In the genomic region with DNA sequence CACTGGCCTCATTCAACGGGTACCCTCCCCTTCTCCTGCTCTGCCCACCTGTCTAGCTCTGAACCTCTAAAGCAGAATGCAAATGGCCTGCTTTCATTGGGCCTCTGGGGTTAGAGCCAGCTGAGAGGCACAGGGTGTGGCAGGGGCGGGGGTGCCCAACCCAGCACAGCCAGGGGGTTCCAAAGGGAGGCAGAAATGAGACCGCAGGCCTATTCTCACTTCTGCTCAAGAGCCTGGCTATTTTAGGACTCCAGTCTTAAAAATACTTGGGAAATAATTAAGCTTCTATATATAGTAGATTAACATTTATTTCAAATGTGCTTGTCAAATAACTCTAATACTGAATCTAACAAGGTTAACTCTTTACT, we compare ENCODE assay signal across 16 cellular contexts. TPM values are rescaled to one million over a fixed set of nuclear protein-coding genes. Genes with fewer than 3 reads are reported as not detected.
DNase-seq lines count a peak whose midpoint lies in the region; ATAC-seq and TF ChIP-seq lines count a peak whose summit lies in the region.
"Had no signal": no experiment of that assay in that cellular context is flagged by ENCODE, and none has a peak within 500 bp of the region (broad histone marks: within the 10 kb centered on the region; RNA-seq: fewer than 3 reads in every experiment).

No MANE protein-coding gene starts in this region.

- H3F3A ChIP-seq in MM.1S (ENCODE audit: insufficient read depth, low read length), result peaks cover 24% of the 10 kb centered on the region
- peaks cover 24% of the 10 kb centered on the region for H3F3A ChIP-seq in SU-DHL-6 (ENCODE audit: insufficient read depth)

- H3K27ac ChIP-seq in MM.1S (ENCODE audit: low read length) (no peak overlapping the region; the same call in 1 of the 2 replicates), SU-DHL-6 (ENCODE audit: low read depth, low read length) (peak overlapping the region; percentile 87), foreskin keratinocyte (no peak overlapping the region)
- H3K27ac ChIP-seq: thoracic aorta had no signal

- H3K9me3 ChIP-seq in MM.1S (replicated peaks; ENCODE audit: insufficient read depth, low read length), result no peaks in the 10 kb centered on the region
- H3K9me3 ChIP-seq in SU-DHL-6 (ENCODE audit: insufficient read depth, low read length), result no peaks in the 10 kb centered on the region
- H3K9me3 ChIP-seq in mucosa of descending colon, result no peaks in the 10 kb centered on the region
- H3K9me3 ChIP-seq: thoracic aorta had no signal

- H4K20me1 ChIP-seq in MM.1S (ENCODE audit: insufficient read depth, low read length) (peaks cover 13% of the 10 kb centered on the region), SU-DHL-6 (ENCODE audit: low read depth, low read length) (no peaks in the 10 kb centered on the region)

- peak overlapping the region; percentile 38; the same call in 1 of the 2 replicates for H3K4me2 ChIP-seq in MM.1S (ENCODE audit: low read depth, low read length)
- peak overlapping the region; percentile 59 for H3K4me2 ChIP-seq in SU-DHL-6 (ENCODE audit: low read depth, low read length, poor library complexity, severe bottlenecking)

- TF ChIP-seq CTCF in MM.1S (IDR thresholded peaks at IDR 0.05; ENCODE audit: low read length) (no peak), SU-DHL-6 (IDR thresholded peaks at IDR 0.05; ENCODE audit: insufficient read depth, low read length, poor library complexity, severe bottlenecking) (no peak), mucosa of descending colon (IDR thresholded peaks at IDR 0.05) (no peak), foreskin keratinocyte (conservative IDR thresholded peaks at IDR 0.05) (no peak), foreskin fibroblast (IDR thresholded peaks at IDR 0.05; ENCODE audit: low read depth, low read length) (no peak)

- ATAC-seq in GM18907 (IDR thresholded peaks at IDR 0.05; ENCODE audit: unreplicated experiment), result peak; percentile 41
- ATAC-seq in mucosa of descending colon, result peak; percentile 68
- no peak for ATAC-seq in foreskin keratinocyte
- no peak for ATAC-seq in HG02973 (IDR thresholded peaks at IDR 0.05; ENCODE audit: unreplicated experiment)
- ATAC-seq: natural killer cell treated with Interleukin-12 subunit alpha and Interleukin-12 subunit beta and Interleukin-15 and Interleukin-18, amount 100 ng/mL, for 72 hours; SK-N-SH treated with all-trans-retinoic acid at 6 μM for 48 hours had no signal

- no peak overlapping the region for H3K9ac ChIP-seq in MM.1S (ENCODE audit: low read length)
- H3K9ac ChIP-seq in SU-DHL-6 (ENCODE audit: low read length), result peak overlapping the region; percentile 44

- H3K4me3 ChIP-seq in MM.1S (ENCODE audit: low read length) (no peak overlapping the region), SU-DHL-6 (ENCODE audit: insufficient read depth, low read length, poor library complexity, severe bottlenecking) (no peak overlapping the region), mucosa of descending colon (no peak overlapping the region), foreskin fibroblast (ENCODE audit: low read depth in 1 of 2, low read length in 2 of 2) (no peak overlapping the region)
- H3K4me3 ChIP-seq: thoracic aorta had no signal

- intact Hi-C loops in mucosa of descending colon (cut with DNase I, micrococcal nuclease), result no loop called here

- DNase-seq in MM.1S (peak; percentile 41), mucosa of descending colon (peak in 2 of 3 donors; percentile 20 to 45), foreskin keratinocyte (no peak), SKM-1 (lab: John Stamatoyannopoulos, UW; ENCODE audit: unreplicated experiment) (no peak), foreskin fibroblast (no peak)
- DNase-seq: activated T-cell treated with anti-CD3 and anti-CD28 coated beads, Interleukin-2, amount 50 U/mL, for 1 hour; GDM1 had no signal

- H3K9me2 ChIP-seq in MM.1S (replicated peaks; ENCODE audit: insufficient read depth, low read length), result no peaks in the 10 kb centered on the region
- no peaks in the 10 kb centered on the region for H3K9me2 ChIP-seq in SU-DHL-6 (replicated peaks; ENCODE audit: insufficient read depth, low read length)

- H2AFZ ChIP-seq in MM.1S (ENCODE audit: low read length) (no peak overlapping the region), SU-DHL-6 (ENCODE audit: low read depth, low read length, severe bottlenecking) (no peak overlapping the region)

- H3K27me3 ChIP-seq in MM.1S (replicated peaks; ENCODE audit: insufficient read depth, low read length) (no peaks in the 10 kb centered on the region), SU-DHL-6 (ENCODE audit: low read length) (no peaks in the 10 kb centered on the region), foreskin keratinocyte (no peaks in the 10 kb centered on the region)

- H3K4me1 ChIP-seq in MM.1S (ENCODE audit: low read length), result peaks cover 37% of the 10 kb centered on the region
- peaks cover 19% of the 10 kb centered on the region for H3K4me1 ChIP-seq in mucosa of descending colon (ENCODE audit: low read depth)
- H3K4me1 ChIP-seq in foreskin keratinocyte, result peaks cover 9% of the 10 kb centered on the region

- H3K36me3 ChIP-seq in MM.1S (replicated peaks; ENCODE audit: insufficient read depth, low read length) (no peaks in the 10 kb centered on the region), SU-DHL-6 (ENCODE audit: low read length) (no peaks in the 10 kb centered on the region), mucosa of descending colon (ENCODE audit: low read depth) (no peaks in the 10 kb centered on the region)
- H3K36me3 ChIP-seq: thoracic aorta had no signal

- H3K79me2 ChIP-seq in MM.1S (ENCODE audit: low read length) (peaks cover 92% of the 10 kb centered on the region), SU-DHL-6 (ENCODE audit: insufficient read depth, low read length) (peaks cover 95% of the 10 kb centered on the region)

RNA-seq across cellular contexts. Expression of gene QSOX2, which starts 5.7 kb away (rescaled TPM):
- 1 to 10 TPM; 6.1 to 8.1 (median 7.1) TPM for total RNA-seq in mucosa of descending colon
- total RNA-seq in foreskin keratinocyte, result 11.9 and 13.6 TPM in 2 replicates
- polyA plus RNA-seq in foreskin keratinocyte, result 6.4 and 7.0 TPM in 2 replicates

RNA-seq across cellular contexts. Expression of gene LHX3, which starts 35.0 kb away (rescaled TPM):
- total RNA-seq in mucosa of descending colon, result not detected
- not detected in 2 replicates for total RNA-seq in foreskin keratinocyte
- polyA plus RNA-seq in foreskin keratinocyte, result not detected in 2 replicates
- total RNA-seq: fibroblast of villous mesenchyme, kidney epithelial cell, thoracic aorta had no signal
- polyA plus RNA-seq: CD14-positive monocyte had no signal

Comparison
In these comparisons a context has a peak if more than half of its experiments do, and no peak if none do; other contexts are left out.
1. ATAC-seq: peak in GM18907 (single experiment) and mucosa of descending colon (single experiment); none in foreskin keratinocyte (single experiment) and HG02973 (single experiment).
2. DNase-seq: peak in MM.1S (single experiment) and mucosa of descending colon (2 of 3); none in foreskin keratinocyte (0 of 2), SKM-1 (single experiment) and foreskin fibroblast (0 of 2).